20 cellular contexts compared by ENCODE assay signal in genomic region chr6:132359891-132360290, GRCh38. TPM values are rescaled to one million over a fixed set of nuclear protein-coding genes. Genes with fewer than 3 reads are reported as not detected.
A peak's percentile ranks its signal among the peaks of the same experiment; 100 is the strongest.
DNase-seq lines count a peak whose midpoint lies in the region; ATAC-seq and TF ChIP-seq lines count a peak whose summit lies in the region.
"Had no signal": no experiment of that assay in that cellular context is flagged by ENCODE, and none has a peak within 500 bp of the region (broad histone marks: within the 10 kb centered on the region; RNA-seq: fewer than 3 reads in every experiment).

No MANE protein-coding gene starts in this region.

- H3F3A ChIP-seq in SU-DHL-6 (ENCODE audit: insufficient read depth): peaks cover 11% of the 10 kb centered on the region; the same call in 1 of the 2 replicates

- H3K36me3 ChIP-seq in SU-DHL-6 (ENCODE audit: low read length): no peaks in the 10 kb centered on the region
- H3K36me3 ChIP-seq: BLaER1 treated with 17β-estradiol and CSF1 and Interleukin-3, amounts not matched to agents 10 nM and 100 nM had no signal

- H3K9me3 ChIP-seq in SU-DHL-6 (ENCODE audit: insufficient read depth, low read length): no peaks in the 10 kb centered on the region

- H3K9me3 Mint-ChIP-seq in memory B cell: peaks cover 7% of the 10 kb centered on the region
- H3K9me3 Mint-ChIP-seq in stimulated activated memory B cell treated with anti-CD40 and anti-IgM and Interleukin-4, amounts not matched to agents 10 μg/mL and 1 μg/mL and 100 μg/mL, for 72 hours: peaks cover 5% of the 10 kb centered on the region

- H3K27me3 Mint-ChIP-seq in memory B cell: no peaks in the 10 kb centered on the region
- no peaks in the 10 kb centered on the region for H3K27me3 Mint-ChIP-seq in stimulated activated memory B cell treated with anti-CD40 and anti-IgM and Interleukin-4, amounts not matched to agents 10 μg/mL and 1 μg/mL and 100 μg/mL, for 72 hours

- H3K9me2 ChIP-seq in SU-DHL-6 (replicated peaks; ENCODE audit: insufficient read depth, low read length): no peaks in the 10 kb centered on the region

- H3K27ac ChIP-seq in SU-DHL-6 (ENCODE audit: low read depth, low read length): 0 out of 2 replicates have a peak overlapping the region, but pooled peaks have one; percentile 7
- H3K27ac ChIP-seq: BLaER1 treated with 17β-estradiol and CSF1 and Interleukin-3, amounts not matched to agents 10 nM and 100 nM had no signal

- no peaks in the 10 kb centered on the region for H3K27me3 ChIP-seq in SU-DHL-6 (ENCODE audit: low read length)
- H3K27me3 ChIP-seq: BLaER1 treated with 17β-estradiol and CSF1 and Interleukin-3, amounts not matched to agents 10 nM and 100 nM had no signal

- H3K36me3 Mint-ChIP-seq in memory B cell: peaks cover 6% of the 10 kb centered on the region
- H3K36me3 Mint-ChIP-seq in stimulated activated memory B cell treated with anti-CD40 and anti-IgM and Interleukin-4, amounts not matched to agents 10 μg/mL and 1 μg/mL and 100 μg/mL, for 72 hours: peaks cover 18% of the 10 kb centered on the region
- H3K36me3 Mint-ChIP-seq: CD8-positive, alpha-beta T cell had no signal

- H3K9ac ChIP-seq in SU-DHL-6 (ENCODE audit: low read length): no peak overlapping the region
- H3K9ac ChIP-seq: BLaER1 treated with 17β-estradiol and CSF1 and Interleukin-3, amounts not matched to agents 10 nM and 100 nM had no signal

- TF ChIP-seq CTCF in SU-DHL-6 (IDR thresholded peaks at IDR 0.05; ENCODE audit: insufficient read depth, low read length, poor library complexity, severe bottlenecking): no peak

- H3K4me3 Mint-ChIP-seq in memory B cell: no peak overlapping the region
- no peak overlapping the region for H3K4me3 Mint-ChIP-seq in stimulated activated memory B cell treated with anti-CD40 and anti-IgM and Interleukin-4, amounts not matched to agents 10 μg/mL and 1 μg/mL and 100 μg/mL, for 72 hours
- H3K4me3 Mint-ChIP-seq: CD8-positive, alpha-beta T cell; GM23338; HFFc6 had no signal

- ATAC-seq in memory B cell (ENCODE audit: low read depth): no peak
- no peak for ATAC-seq in stimulated activated memory B cell treated with anti-CD40 and anti-IgM and Interleukin-4, amounts not matched to agents 10 μg/mL and 1 μg/mL and 100 μg/mL, for 72 hours
- ATAC-seq: CD8-positive, alpha-beta T cell; GM12878; GM23338; HCT116; K562 had no signal

- H2AFZ ChIP-seq in SU-DHL-6 (ENCODE audit: low read depth, low read length, severe bottlenecking): no peak overlapping the region
- H2AFZ ChIP-seq: GM23338 had no signal

- peak overlapping the region; percentile 19 for H3K27ac Mint-ChIP-seq in memory B cell
- peak overlapping the region; percentile 42 for H3K27ac Mint-ChIP-seq in stimulated activated memory B cell treated with anti-CD40 and anti-IgM and Interleukin-4, amounts not matched to agents 10 μg/mL and 1 μg/mL and 100 μg/mL, for 72 hours
- H3K27ac Mint-ChIP-seq: CD8-positive, alpha-beta T cell; GM23338; HFFc6 had no signal

- no peak overlapping the region for H3K4me3 ChIP-seq in SU-DHL-6 (ENCODE audit: insufficient read depth, low read length, poor library complexity, severe bottlenecking)
- H3K4me3 ChIP-seq: BLaER1 treated with 17β-estradiol and CSF1 and Interleukin-3, amounts not matched to agents 10 nM and 100 nM; GM12878; GM23338; K562 had no signal

- no peaks in the 10 kb centered on the region for H3K79me2 ChIP-seq in SU-DHL-6 (ENCODE audit: insufficient read depth, low read length)

- H3K4me1 Mint-ChIP-seq in memory B cell: peaks cover 36% of the 10 kb centered on the region
- H3K4me1 Mint-ChIP-seq in stimulated activated memory B cell treated with anti-CD40 and anti-IgM and Interleukin-4, amounts not matched to agents 10 μg/mL and 1 μg/mL and 100 μg/mL, for 72 hours: peaks cover 51% of the 10 kb centered on the region

- no peaks in the 10 kb centered on the region for H4K20me1 ChIP-seq in SU-DHL-6 (ENCODE audit: low read depth, low read length)
- H4K20me1 ChIP-seq: BLaER1 treated with 17β-estradiol and CSF1 and Interleukin-3, amounts not matched to agents 10 nM and 100 nM had no signal

- no peak overlapping the region for H3K4me2 ChIP-seq in SU-DHL-6 (ENCODE audit: low read depth, low read length, poor library complexity, severe bottlenecking)
- H3K4me2 ChIP-seq: GM23338 had no signal

- DNase-seq in LHCN-M2 (ENCODE audit: low read depth): peak; percentile 46
- no peak for DNase-seq in memory B cell (ENCODE audit: low spot score in 2 of 2)
- DNase-seq in NCI-H2029 (lab: John Stamatoyannopoulos, UW): no peak
- no peak for DNase-seq in T-helper 9 cell
- no peak for DNase-seq in NCI-H2227 (lab: John Stamatoyannopoulos, UW; ENCODE audit: unreplicated experiment)
- DNase-seq: CD8-positive, alpha-beta T cell; DMS 273 treated with DMSO at 0.1 percent for 48 hours; DMS53; DND-41; EL; HFFc6; IMR-90 had no signal

RNA-seq across cellular contexts. Expression of gene MOXD1, which starts 41.4 kb away (rescaled TPM):
- total RNA-seq in LHCN-M2 (2014; rRNA removed): 22.6 and 27.6 TPM in 2 replicates
- 12.3 TPM for polyA plus RNA-seq in LHCN-M2 (2012)
- total RNA-seq: CD8-positive, alpha-beta T cell; G401; K562 had no signal
- polyA plus RNA-seq: K562 had no signal
